ENCODE assay signal across 16 cellular contexts in the genomic region with DNA sequence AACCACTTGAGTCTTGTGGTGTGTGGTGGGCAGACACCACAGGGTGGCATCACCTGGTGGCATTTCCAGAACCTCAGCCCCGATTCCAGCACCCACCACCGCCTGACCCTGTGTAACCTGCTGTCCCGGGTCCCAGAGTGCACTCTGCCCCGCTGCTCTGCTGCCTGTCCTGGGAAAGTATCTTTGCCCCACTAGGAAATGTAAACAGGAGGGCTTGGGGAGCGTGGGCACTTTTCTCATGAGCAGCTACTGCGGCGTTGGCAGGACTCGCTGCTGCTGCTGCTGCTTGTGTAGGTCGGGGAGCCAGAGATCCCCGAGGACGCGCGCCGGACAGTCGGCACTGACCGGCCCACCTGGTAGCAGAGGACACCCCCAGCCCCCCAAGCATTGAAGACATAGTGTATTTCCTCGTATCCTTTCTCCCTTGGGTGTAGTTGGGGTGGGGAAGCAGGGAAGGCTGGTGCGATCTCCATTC. TPM values are rescaled to one million over a fixed set of nuclear protein-coding genes. Genes with fewer than 3 reads are reported as not detected.
DNase-seq lines count a peak whose midpoint lies in the region; ATAC-seq and TF ChIP-seq lines count a peak whose summit lies in the region.
"Had no signal": no experiment of that assay in that cellular context is flagged by ENCODE, and none has a peak within 500 bp of the region (broad histone marks: within the 10 kb centered on the region; RNA-seq: fewer than 3 reads in every experiment).

No MANE protein-coding gene starts in this region.

- DNase-seq in activated T-cell treated with anti-CD3 and anti-CD28 coated beads, Interleukin-2, amount 50 U/mL, for 72 hours, result peak; percentile 28 to 32
- DNase-seq in activated T-cell treated with anti-CD3 and anti-CD28 coated beads for 4 hours (no peak), erythroblast (lab: John Stamatoyannopoulos, UW) (no peak)
- no peak for DNase-seq in activated T-helper 1 cell treated with anti-CD3 and anti-CD28 coated beads, Interleukin-12 subunit alpha, Interleukin-12 subunit beta, Interleukin-2, Interleukin-4 antibody, amounts not matched to agents 30 ng/mL and 10 ng/mL and 1 ng/mL, durations not matched to agents 14 hours and 24 hours and 36 hours (ENCODE audit: low spot score)
- DNase-seq in stimulated activated naive B cell treated with anti-CD40 and anti-IgM and Interleukin-4, amounts not matched to agents 10 μg/mL and 1 μg/mL and 100 μg/mL, for 72 hours, result no peak
- DNase-seq: ACHN; activated naive CD4-positive, alpha-beta T cell treated with anti-CD3 and anti-CD28 coated beads for 36 hours; effector CD4-positive, alpha-beta T cell; NCI-H1417 treated with DMSO at 0.1 percent for 48 hours; NCI-H2171; NCI-H748 treated with DMSO at 0.1 percent for 48 hours; nucleus accumbens; stimulated activated naive CD4-positive, alpha-beta T cell; T-helper 9 cell had no signal

- peaks cover 0 to 5% of the 10 kb centered on the region in 2 donors for H3K36me3 Mint-ChIP-seq in activated T-cell treated with anti-CD3 and anti-CD28 coated beads, Interleukin-2, amount 50 U/mL, for 72 hours (ENCODE audit: insufficient read depth in 2 of 2)
- peaks cover 18% of the 10 kb centered on the region for H3K36me3 Mint-ChIP-seq in activated T-helper 1 cell treated with anti-CD3 and anti-CD28 coated beads, Interleukin-12 subunit alpha, Interleukin-12 subunit beta, Interleukin-2, Interleukin-4 antibody, amounts not matched to agents 30 ng/mL and 10 ng/mL and 1 ng/mL, durations not matched to agents 14 hours and 24 hours and 36 hours (ENCODE audit: low read depth)
- peaks cover 44 to 70% of the 10 kb centered on the region in 2 donors for H3K36me3 Mint-ChIP-seq in stimulated activated naive B cell treated with anti-CD40 and anti-IgM and Interleukin-4, amounts not matched to agents 10 μg/mL and 1 μg/mL and 100 μg/mL, for 72 hours

- H3K4me1 Mint-ChIP-seq in activated T-cell treated with anti-CD3 and anti-CD28 coated beads, Interleukin-2, amount 50 U/mL, for 72 hours (ENCODE audit: low read depth), result peaks cover 5% of the 10 kb centered on the region
- H3K4me1 Mint-ChIP-seq in activated T-helper 1 cell treated with anti-CD3 and anti-CD28 coated beads, Interleukin-12 subunit alpha, Interleukin-12 subunit beta, Interleukin-2, Interleukin-4 antibody, amounts not matched to agents 30 ng/mL and 10 ng/mL and 1 ng/mL, durations not matched to agents 14 hours and 24 hours and 36 hours (ENCODE audit: low read depth), result no peaks in the 10 kb centered on the region
- H3K4me1 Mint-ChIP-seq in stimulated activated naive B cell treated with anti-CD40 and anti-IgM and Interleukin-4, amounts not matched to agents 10 μg/mL and 1 μg/mL and 100 μg/mL, for 72 hours, result peaks cover 4 to 14% of the 10 kb centered on the region in 2 donors

- intact Hi-C loops in activated T-helper 1 cell treated with anti-CD3 and anti-CD28 coated beads, Interleukin-12 subunit alpha, Interleukin-12 subunit beta, Interleukin-2, Interleukin-4 antibody, amounts not matched to agents 30 ng/mL and 10 ng/mL and 1 ng/mL, durations not matched to agents 14 hours and 24 hours and 36 hours (cut with micrococcal nuclease), result no loop called here

- H3K27me3 Mint-ChIP-seq in activated T-cell treated with anti-CD3 and anti-CD28 coated beads, Interleukin-2, amount 50 U/mL, for 72 hours (ENCODE audit: low read depth), result no peaks in the 10 kb centered on the region
- H3K27me3 Mint-ChIP-seq in activated T-helper 1 cell treated with anti-CD3 and anti-CD28 coated beads, Interleukin-12 subunit alpha, Interleukin-12 subunit beta, Interleukin-2, Interleukin-4 antibody, amounts not matched to agents 30 ng/mL and 10 ng/mL and 1 ng/mL, durations not matched to agents 14 hours and 24 hours and 36 hours (ENCODE audit: insufficient read depth), result no peaks in the 10 kb centered on the region
- no peaks in the 10 kb centered on the region for H3K27me3 Mint-ChIP-seq in stimulated activated naive B cell treated with anti-CD40 and anti-IgM and Interleukin-4, amounts not matched to agents 10 μg/mL and 1 μg/mL and 100 μg/mL, for 72 hours

- TF ChIP-seq POLR2A in erythroblast (IDR thresholded peaks at IDR 0.05; ENCODE audit: low read length), result no peak

- H3K9me3 Mint-ChIP-seq in activated T-cell treated with anti-CD3 and anti-CD28 coated beads, Interleukin-2, amount 50 U/mL, for 72 hours, result no peaks in the 10 kb centered on the region
- no peaks in the 10 kb centered on the region for H3K9me3 Mint-ChIP-seq in activated T-helper 1 cell treated with anti-CD3 and anti-CD28 coated beads, Interleukin-12 subunit alpha, Interleukin-12 subunit beta, Interleukin-2, Interleukin-4 antibody, amounts not matched to agents 30 ng/mL and 10 ng/mL and 1 ng/mL, durations not matched to agents 14 hours and 24 hours and 36 hours
- no peaks in the 10 kb centered on the region for H3K9me3 Mint-ChIP-seq in stimulated activated naive B cell treated with anti-CD40 and anti-IgM and Interleukin-4, amounts not matched to agents 10 μg/mL and 1 μg/mL and 100 μg/mL, for 72 hours
- H3K9me3 Mint-ChIP-seq: activated naive CD4-positive, alpha-beta T cell treated with anti-CD3 and anti-CD28 coated beads for 36 hours; immature natural killer cell had no signal

- no peak overlapping the region for H3K27ac Mint-ChIP-seq in activated T-cell treated with anti-CD3 and anti-CD28 coated beads, Interleukin-2, amount 50 U/mL, for 72 hours
- H3K27ac Mint-ChIP-seq in activated T-helper 1 cell treated with anti-CD3 and anti-CD28 coated beads, Interleukin-12 subunit alpha, Interleukin-12 subunit beta, Interleukin-2, Interleukin-4 antibody, amounts not matched to agents 30 ng/mL and 10 ng/mL and 1 ng/mL, durations not matched to agents 14 hours and 24 hours and 36 hours, result peak overlapping the region; percentile 72
- peak overlapping the region; percentile 60 for H3K27ac Mint-ChIP-seq in stimulated activated naive B cell treated with anti-CD40 and anti-IgM and Interleukin-4, amounts not matched to agents 10 μg/mL and 1 μg/mL and 100 μg/mL, for 72 hours
- H3K27ac Mint-ChIP-seq: activated naive CD4-positive, alpha-beta T cell treated with anti-CD3 and anti-CD28 coated beads for 36 hours had no signal

- ATAC-seq in activated T-cell treated with anti-CD3 and anti-CD28 coated beads, Interleukin-2, amount 50 U/mL, for 72 hours (replicated peaks in 1 of 2), result peak in 1 of 2 donors; percentile 35
- ATAC-seq in stimulated activated naive B cell treated with anti-CD40 and anti-IgM and Interleukin-4, amounts not matched to agents 10 μg/mL and 1 μg/mL and 100 μg/mL, for 72 hours (replicated peaks), result peak; percentile 22 to 43
- ATAC-seq in HG02840 (IDR thresholded peaks at IDR 0.05; ENCODE audit: low FRiP score, unreplicated experiment), result no peak

- H3K4me3 Mint-ChIP-seq in activated T-cell treated with anti-CD3 and anti-CD28 coated beads, Interleukin-2, amount 50 U/mL, for 72 hours, result no peak overlapping the region
- no peak overlapping the region for H3K4me3 Mint-ChIP-seq in activated T-helper 1 cell treated with anti-CD3 and anti-CD28 coated beads, Interleukin-12 subunit alpha, Interleukin-12 subunit beta, Interleukin-2, Interleukin-4 antibody, amounts not matched to agents 30 ng/mL and 10 ng/mL and 1 ng/mL, durations not matched to agents 14 hours and 24 hours and 36 hours
- H3K4me3 Mint-ChIP-seq in stimulated activated naive B cell treated with anti-CD40 and anti-IgM and Interleukin-4, amounts not matched to agents 10 μg/mL and 1 μg/mL and 100 μg/mL, for 72 hours, result no peak overlapping the region
- H3K4me3 Mint-ChIP-seq: activated naive CD4-positive, alpha-beta T cell treated with anti-CD3 and anti-CD28 coated beads for 36 hours; immature natural killer cell had no signal

RNA-seq across cellular contexts. Expression of a gene that starts 13.4 kb away (rescaled TPM):
- 10 to 100 TPM; 64.6 to 97.5 TPM for total RNA-seq in activated T-cell treated with anti-CD3 and anti-CD28 coated beads, Interleukin-2, amount 50 U/mL, for 72 hours
- total RNA-seq in activated T-helper 1 cell treated with anti-CD3 and anti-CD28 coated beads, Interleukin-12 subunit alpha, Interleukin-12 subunit beta, Interleukin-2, Interleukin-4 antibody, amounts not matched to agents 30 ng/mL and 10 ng/mL and 1 ng/mL, durations not matched to agents 14 hours and 24 hours and 36 hours, result 102 and 106 TPM in 2 replicates

RNA-seq across cellular contexts. Expression of a gene that starts 28.6 kb away (rescaled TPM):
- 10 to 100 TPM; 39.9 to 42.6 TPM for total RNA-seq in activated T-cell treated with anti-CD3 and anti-CD28 coated beads, Interleukin-2, amount 50 U/mL, for 72 hours
- total RNA-seq in activated T-helper 1 cell treated with anti-CD3 and anti-CD28 coated beads, Interleukin-12 subunit alpha, Interleukin-12 subunit beta, Interleukin-2, Interleukin-4 antibody, amounts not matched to agents 30 ng/mL and 10 ng/mL and 1 ng/mL, durations not matched to agents 14 hours and 24 hours and 36 hours, result 50.1 and 57.5 TPM in 2 replicates

RNA-seq across cellular contexts. Expression of a gene that starts 35.7 kb away (rescaled TPM):
- total RNA-seq in activated T-cell treated with anti-CD3 and anti-CD28 coated beads, Interleukin-2, amount 50 U/mL, for 72 hours, result 100 to 1,000 TPM in 1 of 2 donors, 10 to 100 TPM in 1; 97.9 to 109 TPM
- 116 and 126 TPM in 2 replicates for total RNA-seq in activated T-helper 1 cell treated with anti-CD3 and anti-CD28 coated beads, Interleukin-12 subunit alpha, Interleukin-12 subunit beta, Interleukin-2, Interleukin-4 antibody, amounts not matched to agents 30 ng/mL and 10 ng/mL and 1 ng/mL, durations not matched to agents 14 hours and 24 hours and 36 hours

RNA-seq across cellular contexts. Expression of a gene that starts 36.3 kb away (rescaled TPM):
- total RNA-seq in activated T-cell treated with anti-CD3 and anti-CD28 coated beads, Interleukin-2, amount 50 U/mL, for 72 hours, result 10 to 100 TPM; 41.8 to 50.9 TPM
- 53.1 and 58.5 TPM in 2 replicates for total RNA-seq in activated T-helper 1 cell treated with anti-CD3 and anti-CD28 coated beads, Interleukin-12 subunit alpha, Interleukin-12 subunit beta, Interleukin-2, Interleukin-4 antibody, amounts not matched to agents 30 ng/mL and 10 ng/mL and 1 ng/mL, durations not matched to agents 14 hours and 24 hours and 36 hours

Comparison
In these comparisons a context has a peak if more than half of its experiments do, and no peak if none do; other contexts are left out.
1. DNase-seq: peak in activated T-cell treated with anti-CD3 and anti-CD28 coated beads, Interleukin-2, amount 50 U/mL, for 72 hours (2 of 2); none in activated T-cell treated with anti-CD3 and anti-CD28 coated beads for 4 hours (single experiment), activated T-helper 1 cell treated with anti-CD3 and anti-CD28 coated beads, Interleukin-12 subunit alpha, Interleukin-12 subunit beta, Interleukin-2, Interleukin-4 antibody, amounts not matched to agents 30 ng/mL and 10 ng/mL and 1 ng/mL, durations not matched to agents 14 hours and 24 hours and 36 hours (single experiment), stimulated activated naive B cell treated with anti-CD40 and anti-IgM and Interleukin-4, amounts not matched to agents 10 μg/mL and 1 μg/mL and 100 μg/mL, for 72 hours (single experiment) and erythroblast (0 of 2).